8 cellular contexts compared by ENCODE assay signal in the genomic region with DNA sequence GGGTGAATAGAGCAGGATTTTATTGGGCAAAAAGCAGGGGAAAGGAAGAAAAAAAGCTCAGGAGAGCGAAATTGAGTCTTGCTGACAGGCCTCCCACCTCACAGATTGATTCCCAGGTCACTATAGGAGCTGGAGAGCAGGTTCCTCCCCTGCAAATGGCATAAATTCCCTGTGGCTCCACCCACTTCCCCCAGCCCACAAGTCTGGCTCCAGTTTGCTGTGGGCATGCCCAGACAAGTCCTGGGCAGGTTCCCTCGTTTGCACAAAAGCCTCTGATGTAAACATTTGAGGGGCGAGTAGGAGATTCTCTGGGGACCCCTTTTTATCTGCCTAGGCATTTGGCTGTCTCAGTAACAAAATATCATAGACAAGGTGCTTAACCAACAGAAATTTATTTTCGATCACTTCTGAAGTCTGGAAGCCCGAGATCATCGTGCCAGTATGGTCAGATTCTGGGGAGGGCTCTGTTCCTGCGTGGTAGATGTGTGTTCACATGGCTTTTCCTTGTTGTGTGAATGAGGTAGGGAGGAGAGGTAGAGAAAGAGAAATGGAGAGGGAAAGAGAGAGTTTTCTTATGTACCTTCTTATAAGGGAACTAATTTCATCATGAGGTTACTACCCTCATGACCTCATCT.
DNase-seq lines count a peak whose midpoint lies in the region; ATAC-seq and TF ChIP-seq lines count a peak whose summit lies in the region.

No MANE protein-coding gene starts in this region.

- H3K27me3 Mint-ChIP-seq in activated CD8-positive, alpha-beta T cell treated with anti-CD3 and anti-CD28 coated beads, Interleukin-2, amount 10 ng/mL, durations not matched to agents 7 days and 5 days (ENCODE audit: low read depth) = no peaks in the 10 kb centered on the region
- H3K27me3 Mint-ChIP-seq in activated CD8-positive, alpha-beta T cell treated with anti-CD3 and anti-CD28 coated beads for 36 hours = no peaks in the 10 kb centered on the region

- CTCF ChIA-PET in activated CD8-positive, alpha-beta T cell treated with anti-CD3 and anti-CD28 coated beads, Interleukin-2, amount 10 ng/mL, durations not matched to agents 7 days and 5 days (lab: Charles Lee) = no interaction called here
- CTCF ChIA-PET in activated CD8-positive, alpha-beta T cell treated with anti-CD3 and anti-CD28 coated beads for 36 hours (lab: Charles Lee) = no interaction called here

- H3K9me3 Mint-ChIP-seq in activated CD8-positive, alpha-beta T cell treated with anti-CD3 and anti-CD28 coated beads, Interleukin-2, amount 10 ng/mL, durations not matched to agents 7 days and 5 days (ENCODE audit: insufficient read depth) = peaks cover 5% of the 10 kb centered on the region
- no peaks in the 10 kb centered on the region for H3K9me3 Mint-ChIP-seq in activated CD8-positive, alpha-beta T cell treated with anti-CD3 and anti-CD28 coated beads for 36 hours
- H3K9me3 Mint-ChIP-seq in stimulated activated effector memory CD8-positive, alpha-beta T cell treated with anti-CD3 and anti-CD28 coated beads, Interleukin-12 subunit alpha, Interleukin-12 subunit beta, amount 100 ng/mL, for 72 hours = peaks cover 6% of the 10 kb centered on the region

- no peak for DNase-seq in activated CD8-positive, alpha-beta T cell treated with anti-CD3 and anti-CD28 coated beads, Interleukin-2, amount 10 ng/mL, durations not matched to agents 7 days and 5 days
- no peak for DNase-seq in activated CD8-positive, alpha-beta T cell treated with anti-CD3 and anti-CD28 coated beads for 36 hours
- peak; percentile 63 for DNase-seq in astrocyte of the hippocampus (ENCODE audit: low read depth, low spot score)
- DNase-seq in stimulated activated effector memory CD8-positive, alpha-beta T cell treated with anti-CD3 and anti-CD28 coated beads, Interleukin-12 subunit alpha, Interleukin-12 subunit beta, amount 100 ng/mL, for 72 hours (ENCODE audit: low spot score in 2 of 2) = no peak
- DNase-seq in DMS79 treated with DMSO at 0.1 percent for 48 hours (lab: John Stamatoyannopoulos, UW) = no peak
- DNase-seq in NCI-H1092 treated with DMSO at 0.1 percent for 48 hours (lab: John Stamatoyannopoulos, UW) = no peak
- no peak for DNase-seq in occipital lobe (lab: John Stamatoyannopoulos, UW)

- H3K4me3 Mint-ChIP-seq in activated CD8-positive, alpha-beta T cell treated with anti-CD3 and anti-CD28 coated beads, Interleukin-2, amount 10 ng/mL, durations not matched to agents 7 days and 5 days = no peak overlapping the region
- H3K4me3 Mint-ChIP-seq in activated CD8-positive, alpha-beta T cell treated with anti-CD3 and anti-CD28 coated beads for 36 hours = no peak overlapping the region
- no peak overlapping the region for H3K4me3 Mint-ChIP-seq in stimulated activated effector memory CD8-positive, alpha-beta T cell treated with anti-CD3 and anti-CD28 coated beads, Interleukin-12 subunit alpha, Interleukin-12 subunit beta, amount 100 ng/mL, for 72 hours

- peak overlapping the region; percentile 79 for H3K27ac Mint-ChIP-seq in activated CD8-positive, alpha-beta T cell treated with anti-CD3 and anti-CD28 coated beads, Interleukin-2, amount 10 ng/mL, durations not matched to agents 7 days and 5 days
- no peak overlapping the region for H3K27ac Mint-ChIP-seq in activated CD8-positive, alpha-beta T cell treated with anti-CD3 and anti-CD28 coated beads for 36 hours
- H3K27ac Mint-ChIP-seq in stimulated activated effector memory CD8-positive, alpha-beta T cell treated with anti-CD3 and anti-CD28 coated beads, Interleukin-12 subunit alpha, Interleukin-12 subunit beta, amount 100 ng/mL, for 72 hours = peak overlapping the region; percentile 41

- TF ChIP-seq CTCF in activated CD8-positive, alpha-beta T cell treated with anti-CD3 and anti-CD28 coated beads for 36 hours (IDR thresholded peaks at IDR 0.05) = no peak

- H3K4me1 Mint-ChIP-seq in activated CD8-positive, alpha-beta T cell treated with anti-CD3 and anti-CD28 coated beads, Interleukin-2, amount 10 ng/mL, durations not matched to agents 7 days and 5 days (ENCODE audit: low read depth) = peaks cover 7% of the 10 kb centered on the region
- no peaks in the 10 kb centered on the region for H3K4me1 Mint-ChIP-seq in activated CD8-positive, alpha-beta T cell treated with anti-CD3 and anti-CD28 coated beads for 36 hours (ENCODE audit: low read depth)
- no peaks in the 10 kb centered on the region for H3K4me1 Mint-ChIP-seq in stimulated activated effector memory CD8-positive, alpha-beta T cell treated with anti-CD3 and anti-CD28 coated beads, Interleukin-12 subunit alpha, Interleukin-12 subunit beta, amount 100 ng/mL, for 72 hours

- no peak for ATAC-seq in activated CD8-positive, alpha-beta T cell treated with anti-CD3 and anti-CD28 coated beads, Interleukin-2, amount 10 ng/mL, durations not matched to agents 7 days and 5 days
- no peak for ATAC-seq in activated CD8-positive, alpha-beta T cell treated with anti-CD3 and anti-CD28 coated beads for 36 hours
- ATAC-seq in HG03378 (IDR thresholded peaks at IDR 0.05; ENCODE audit: unreplicated experiment) = peak; percentile 77
- ATAC-seq in stimulated activated effector memory CD8-positive, alpha-beta T cell treated with anti-CD3 and anti-CD28 coated beads, Interleukin-12 subunit alpha, Interleukin-12 subunit beta, amount 100 ng/mL, for 72 hours = no peak

- intact Hi-C loops in activated CD8-positive, alpha-beta T cell treated with anti-CD3 and anti-CD28 coated beads for 36 hours (cut with micrococcal nuclease) = no loop called here

- H3K36me3 Mint-ChIP-seq in activated CD8-positive, alpha-beta T cell treated with anti-CD3 and anti-CD28 coated beads, Interleukin-2, amount 10 ng/mL, durations not matched to agents 7 days and 5 days (ENCODE audit: low read depth) = no peaks in the 10 kb centered on the region
- no peaks in the 10 kb centered on the region for H3K36me3 Mint-ChIP-seq in activated CD8-positive, alpha-beta T cell treated with anti-CD3 and anti-CD28 coated beads for 36 hours (ENCODE audit: low read depth)
- H3K36me3 Mint-ChIP-seq in stimulated activated effector memory CD8-positive, alpha-beta T cell treated with anti-CD3 and anti-CD28 coated beads, Interleukin-12 subunit alpha, Interleukin-12 subunit beta, amount 100 ng/mL, for 72 hours = no peaks in the 10 kb centered on the region

- POLR2A ChIA-PET in activated CD8-positive, alpha-beta T cell treated with anti-CD3 and anti-CD28 coated beads, Interleukin-2, amount 10 ng/mL, durations not matched to agents 7 days and 5 days (lab: Charles Lee) = no interaction called here
- POLR2A ChIA-PET in activated CD8-positive, alpha-beta T cell treated with anti-CD3 and anti-CD28 coated beads for 36 hours (lab: Charles Lee) = no interaction called here
